17 cellular contexts compared by ENCODE assay signal in genomic region chr12:29283969-29284368, GRCh38.
DNase-seq lines count a peak whose midpoint lies in the region; ATAC-seq and TF ChIP-seq lines count a peak whose summit lies in the region.
"Had no signal": no experiment of that assay in that cellular context is flagged by ENCODE, and none has a peak within 500 bp of the region (broad histone marks: within the 10 kb centered on the region; RNA-seq: fewer than 3 reads in every experiment).

No MANE protein-coding gene starts in this region.

- DNase-seq in EH (ENCODE audit: low read depth) (peak; percentile 61), amniotic epithelial cell (ENCODE audit: low read depth) (peak; percentile 6), fibroblast of peridontal ligament (ENCODE audit: extremely low read depth) (peak; percentile 11), non-pigmented ciliary epithelial cell (ENCODE audit: low read depth) (peak; percentile 45), GM13976 (ENCODE audit: low spot score) (no peak), germinal center (ENCODE audit: low spot score) (no peak), nucleus accumbens (lab: John Stamatoyannopoulos, UW) (no peak)
- DNase-seq: C1 segment of cervical spinal cord, NCI-H1048, NCI-H1694, NCI-H2107, NCI-H774, Right ventricle myocardium superior had no signal

- no peak for TF ChIP-seq CTCF in GM13976 (IDR thresholded peaks at IDR 0.05; ENCODE audit: borderline replicate concordance, control extremely low read depth, extremely low read depth, insufficient read depth, missing control alignments)

- in situ Hi-C loops in GM13976 (cut with MboI; ENCODE audit: low sequenced_read_pairs, unreplicated experiment): no loop called here

- no peak for ATAC-seq in GM19035 (IDR thresholded peaks at IDR 0.05; ENCODE audit: unreplicated experiment)
- ATAC-seq: GM12878, GM23338, K562 had no signal

Comparison
In these comparisons a context has a peak if more than half of its experiments do, and no peak if none do; other contexts are left out.
1. DNase-seq: peak in EH (single experiment), amniotic epithelial cell (single experiment), fibroblast of peridontal ligament (single experiment) and non-pigmented ciliary epithelial cell (single experiment); none in GM13976 (single experiment), germinal center (single experiment) and nucleus accumbens (0 of 56).